Comparison of ENCODE assay signal across 25 cellular contexts in the genomic region with DNA sequence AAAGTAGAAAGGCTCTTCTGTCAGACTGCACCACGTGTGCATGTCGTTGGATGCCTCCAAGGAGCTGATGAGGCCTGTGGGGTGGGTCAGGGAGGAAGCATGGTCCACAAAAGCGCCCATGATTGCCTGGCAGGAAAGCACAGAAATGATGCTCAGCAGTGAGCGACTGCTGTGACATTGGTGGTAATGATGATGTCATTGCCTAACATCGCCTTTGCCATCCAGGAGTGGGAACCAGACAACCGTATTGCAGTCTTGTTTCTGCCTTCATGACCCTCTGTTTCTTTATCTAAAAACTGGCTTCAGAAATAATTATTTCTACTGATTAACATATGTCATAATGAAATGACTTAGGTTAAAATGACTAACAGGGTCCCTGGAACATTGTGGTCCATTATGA.
DNase-seq lines count a peak whose midpoint lies in the region; ATAC-seq, FAIRE-seq and TF ChIP-seq lines count a peak whose summit lies in the region.
"Had no signal": no experiment of that assay in that cellular context is flagged by ENCODE, and none has a peak within 500 bp of the region (broad histone marks: within the 10 kb centered on the region; RNA-seq: fewer than 3 reads in every experiment).

No MANE protein-coding gene starts in this region.

- FAIRE-seq in HepG2 (lab: Jason Lieb, UNC), result no peak
- FAIRE-seq: A204.1, GM12878, GM12892, GM18507 had no signal

- CTCF ChIA-PET in HepG2 (lab: Yijun Ruan, JAX; ENCODE audit: low intra/inter-chr PET ratio, low total read pairs), result no interaction called here

- H3K27me3 ChIP-seq in HepG2 (ENCODE audit: control insufficient read depth in 1 of 2, insufficient read depth in 2 of 2, low read length in 2 of 2) (peaks cover 2 to 30% of the 10 kb centered on the region in 2 experiments; a peak in 3 of 5 replicates), right lobe of liver (no peaks in the 10 kb centered on the region)
- H3K27me3 ChIP-seq: BLaER1 had no signal

- POLR2A ChIA-PET in HepG2 (lab: Yijun Ruan, JAX), result no interaction called here

- H3K4me3 ChIP-seq in HepG2 (replicated peaks in 1 of 3; ENCODE audit: insufficient read depth in 1 of 3, low read depth in 2 of 3, low read length in 3 of 3) (no peak overlapping the region), right lobe of liver (no peak overlapping the region)
- H3K4me3 ChIP-seq: BLaER1, GM12878 had no signal

- WGBS in HepG2 (ENCODE audit: low lambda C conversion rate), result 4% methylated on average over 6 of the region's 6 CpGs
- 77% methylated on average over 4 of the region's 6 CpGs for WGBS in right lobe of liver (ENCODE audit: insufficient coverage, low coverage, low lambda C conversion rate, missing lambda C conversion rate)

- no TSS peak for BruUV-seq in HepG2 (replicated peaks; lab: Mats Ljungman, UMichigan)

- no peaks in the 10 kb centered on the region for H3K9me3 ChIP-seq in HepG2 (ENCODE audit: low read length)
- H3K9me3 ChIP-seq in right lobe of liver, result no peaks in the 10 kb centered on the region
- H3K9me3 ChIP-seq: BE2C had no signal

- H3K36me3 ChIP-seq in HepG2 (replicated peaks in 1 of 2; ENCODE audit: control insufficient read depth in 1 of 2, insufficient read depth in 2 of 2, low read length in 2 of 2), result no peaks in the 10 kb centered on the region
- no peaks in the 10 kb centered on the region for H3K36me3 ChIP-seq in right lobe of liver
- H3K36me3 ChIP-seq: BE2C, BLaER1 had no signal

- no peak for TF ChIP-seq RAD21 in HepG2 (CRISPR knock-in tag; IDR thresholded peaks at IDR 0.05)

- TF ChIP-seq EP300 in HepG2 (IDR thresholded peaks at IDR 0.05; ENCODE audit: low read depth in 2 of 2, low read length in 2 of 2) (no peak), HepG2 (CRISPR knock-in tag; IDR thresholded peaks at IDR 0.05; ENCODE audit: borderline replicate concordance) (no peak)

- intact Hi-C loops in HepG2 (cut with micrococcal nuclease; ENCODE audit: unreplicated experiment), result no loop called here
- intact Hi-C loops in right lobe of liver (cut with DNase I), result no loop called here
- intact Hi-C loops in sciatic nerve (cut with DNase I), result no loop called here

- H4K20me1 ChIP-seq in HepG2 (ENCODE audit: insufficient read depth, low read length), result no peaks in the 10 kb centered on the region
- H4K20me1 ChIP-seq: BLaER1 had no signal

- ATAC-seq in HepG2 (no peak), right lobe of liver (no peak), sciatic nerve (no peak)
- ATAC-seq: GM12878 had no signal

- H3K27ac ChIP-seq in HepG2 (ENCODE audit: extremely low read length, insufficient read depth, low read length), result no peak overlapping the region
- no peak overlapping the region for H3K27ac ChIP-seq in right lobe of liver
- H3K27ac ChIP-seq: BLaER1 had no signal

- H3K79me2 ChIP-seq in HepG2 (ENCODE audit: insufficient read depth, low read length), result no peaks in the 10 kb centered on the region

- no peak for TF ChIP-seq CTCF in HepG2 (CRISPR knock-in tag; IDR thresholded peaks at IDR 0.05)
- no peak for TF ChIP-seq CTCF in right lobe of liver (IDR thresholded peaks at IDR 0.05)

- H3K4me2 ChIP-seq in HepG2 (ENCODE audit: low read depth, low read length), result no peak overlapping the region
- H3K4me2 ChIP-seq: BLaER1 had no signal

- no peaks in the 10 kb centered on the region for H3K4me1 ChIP-seq in HepG2 (ENCODE audit: insufficient read depth, low read length)
- H3K4me1 ChIP-seq in right lobe of liver, result no peaks in the 10 kb centered on the region
- H3K4me1 ChIP-seq: BE2C, BLaER1 had no signal

- H3K9ac ChIP-seq in HepG2 (ENCODE audit: insufficient read depth, low read depth, low read length), result no peak overlapping the region
- H3K9ac ChIP-seq: BLaER1 had no signal

- in situ Hi-C loops in HepG2 (cut with HindIII; ENCODE audit: extremely low pct_ligation_motif_present, low pct_unique_long_range_greater_than_20kb), result no loop called here

- H2AFZ ChIP-seq in HepG2 (ENCODE audit: low read length), result no peak overlapping the region

- DNase-seq in HepG2 (ENCODE audit: low spot score) (no peak), right lobe of liver (no peak), ecto neural progenitor cell (ENCODE audit: low spot score) (peak; percentile 20), NCI-H526 treated with DMSO at 0.1 percent for 48 hours (lab: John Stamatoyannopoulos, UW) (no peak), sciatic nerve (ENCODE audit: low spot score) (no peak)
- DNase-seq: 8988T; ACHN; BE2C; C1 segment of cervical spinal cord; CD4-positive, alpha-beta memory T cell; CD4-positive, CD25-positive, alpha-beta regulatory T cell; CD8-positive, alpha-beta memory T cell; COR-L47; DMS 273 treated with DMSO at 0.1 percent for 48 hours; DMS153; DMS53; DMS79; DND-41; EL; GDM1 had no signal

- TF ChIP-seq POLR2A in HepG2 (IDR thresholded peaks at IDR 0.05; ENCODE audit: insufficient read depth in 1 of 2, low read depth in 2 of 2, low read length in 2 of 2) (no peak), right lobe of liver (IDR thresholded peaks at IDR 0.05) (no peak)

TF ChIP-seq in HepG2, 621 proteins besides CTCF, POLR2A, EP300 and RAD21:
- TF ChIP-seq, protein P1, sequence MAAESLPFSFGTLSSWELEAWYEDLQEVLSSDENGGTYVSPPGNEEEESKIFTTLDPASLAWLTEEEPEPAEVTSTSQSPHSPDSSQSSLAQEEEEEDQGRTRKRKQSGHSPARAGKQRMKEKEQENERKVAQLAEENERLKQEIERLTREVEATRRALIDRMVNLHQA (CRISPR knock-in tag; IDR thresholded peaks at IDR 0.05), result no peak
- TF ChIP-seq ZNF570 (CRISPR knock-in tag; IDR thresholded peaks at IDR 0.05; ENCODE audit: borderline replicate concordance) (no peak), REL (CRISPR knock-in tag; conservative IDR thresholded peaks at IDR 0.05) (no peak), ATF7 (IDR thresholded peaks at IDR 0.05) (peak; percentile 88), ATF7 (CRISPR knock-in tag; IDR thresholded peaks at IDR 0.05) (no peak), CREB1 (IDR thresholded peaks at IDR 0.05) (peak; percentile 44), CREB1 (CRISPR knock-in tag; IDR thresholded peaks at IDR 0.05) (no peak), ESRRA (CRISPR knock-in tag; IDR thresholded peaks at IDR 0.05; ENCODE audit: low read depth) (no peak), KDM6A (CRISPR knock-in tag; IDR thresholded peaks at IDR 0.05; ENCODE audit: low read depth) (no peak)
